In the genomic region with DNA sequence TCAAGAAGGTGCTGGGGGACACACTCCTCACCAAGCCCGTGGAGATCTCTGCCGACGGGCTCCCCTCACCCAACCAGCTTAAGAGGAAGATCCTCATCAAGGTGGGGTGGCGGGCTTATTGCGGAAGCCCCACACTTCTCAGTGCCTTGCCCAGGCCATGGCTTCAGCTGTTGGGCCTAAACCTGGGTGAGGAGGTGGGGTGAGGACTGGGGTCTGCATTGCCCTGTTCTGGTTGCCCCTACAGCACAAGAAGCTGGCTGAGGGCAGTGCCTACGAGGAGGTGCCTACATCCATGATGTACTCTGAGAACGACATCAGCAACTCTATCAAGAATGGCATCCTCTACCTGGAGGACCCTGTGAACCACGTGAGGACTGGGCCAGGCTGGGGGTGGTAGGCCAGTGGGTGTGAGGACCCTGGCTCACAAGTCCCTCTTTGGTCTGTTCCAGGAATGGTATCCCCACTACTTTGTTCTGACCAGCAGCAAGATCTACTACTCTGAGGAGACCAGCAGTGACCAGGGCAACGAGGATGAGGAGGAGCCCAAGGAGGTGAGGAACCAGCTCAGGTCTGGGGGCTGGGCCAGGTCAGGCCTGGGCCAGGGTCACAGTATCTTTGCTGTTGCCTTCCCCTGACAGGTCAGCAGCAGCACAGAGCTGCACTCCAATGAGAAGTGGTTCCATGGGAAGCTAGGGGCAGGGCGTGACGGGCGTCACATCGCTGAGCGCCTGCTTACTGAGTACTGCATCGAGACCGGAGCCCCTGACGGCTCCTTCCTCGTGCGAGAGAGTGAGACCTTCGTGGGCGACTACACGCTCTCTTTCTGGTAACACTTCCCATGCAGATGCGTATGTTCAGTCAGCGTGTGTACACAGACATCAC, we compare ENCODE assay signal across 1 cellular context.
TF ChIP-seq lines count a peak whose summit lies in the region.

No MANE protein-coding gene starts in this region.

TF ChIP-seq in IMR-90, 13 proteins besides CTCF, POLR2A, EP300 and RAD21:
- no peak for TF ChIP-seq CEBPB (IDR thresholded peaks at IDR 0.05; ENCODE audit: low read depth, low read length)
TF ChIP-seq in IMR-90: peak in this region for 0.
